ENCODE assay signal across 18 cellular contexts in the genomic region with DNA sequence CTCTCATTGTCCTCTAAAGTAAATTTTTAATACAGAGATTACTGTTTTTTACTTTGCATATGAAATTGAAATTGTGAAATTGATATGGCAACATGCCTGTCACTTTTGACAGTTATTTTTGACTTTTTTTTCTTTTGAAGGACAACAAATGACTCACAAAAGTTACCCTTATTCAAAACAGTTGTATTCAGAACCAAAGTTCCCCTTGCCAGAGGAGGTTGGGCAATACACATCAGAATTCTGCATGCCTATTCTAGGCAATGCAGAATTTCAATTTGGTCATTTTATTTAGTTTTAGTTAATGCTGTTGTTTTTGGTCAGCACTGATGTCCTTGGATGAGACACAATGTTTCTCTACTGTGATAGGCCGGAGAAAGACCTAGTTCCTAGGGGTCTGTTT.
"Had no signal": no experiment of that assay in that cellular context is flagged by ENCODE, and none has a peak within 500 bp of the region (broad histone marks: within the 10 kb centered on the region; RNA-seq: fewer than 3 reads in every experiment).

No MANE protein-coding gene starts in this region.

- H3K4me3 ChIP-seq: dorsolateral prefrontal cortex, gastroesophageal sphincter, lung, mucosa of descending colon, sigmoid colon, skin epidermis, stomach, thoracic aorta, transverse colon had no signal

- ATAC-seq: gastroesophageal sphincter; left cardiac atrium; left ventricle myocardium superior; mucosa of descending colon; naive thymus-derived CD8-positive, alpha-beta T cell had no signal

- DNase-seq: cortex of kidney; dorsolateral prefrontal cortex; effector CD8-positive, alpha-beta T cell; kidney; left cardiac atrium; left ventricle myocardium superior; mucosa of descending colon; naive thymus-derived CD8-positive, alpha-beta T cell; posterior cingulate gyrus; sigmoid colon; stimulated activated naive CD4-positive, alpha-beta T cell; stomach; substantia nigra; transverse colon had no signal
